8 cellular contexts compared by ENCODE assay signal in the genomic region with DNA sequence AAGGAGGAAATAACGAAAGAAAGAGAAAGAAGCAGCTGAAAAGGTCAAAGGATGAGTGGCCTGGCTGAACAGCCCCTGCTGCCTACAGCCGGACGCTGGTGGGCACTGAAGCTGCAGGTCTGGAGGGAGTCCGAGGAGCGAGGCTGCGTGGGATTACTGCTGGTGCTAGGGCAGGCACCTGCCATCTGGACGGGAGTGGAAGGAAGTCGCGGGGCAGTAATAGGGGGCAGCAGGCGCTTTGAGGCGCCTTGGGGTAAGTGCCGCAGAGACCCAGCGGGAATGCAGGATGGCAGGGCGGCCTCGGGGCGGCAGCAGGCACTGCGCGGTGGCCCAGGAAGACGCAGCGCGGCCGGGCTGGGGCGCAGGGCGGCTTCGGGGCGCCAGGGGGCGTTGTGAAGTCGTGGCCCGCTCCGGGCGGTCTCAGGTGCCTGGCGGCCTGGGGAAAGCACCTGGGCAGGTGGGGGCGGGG. TPM values are rescaled to one million over a fixed set of nuclear protein-coding genes. Genes with fewer than 3 reads are reported as not detected.
DNase-seq lines count a peak whose midpoint lies in the region; ATAC-seq and TF ChIP-seq lines count a peak whose summit lies in the region.

No MANE protein-coding gene starts in this region.

- TF ChIP-seq CTCF in AG04450 (IDR thresholded peaks at IDR 0.05; ENCODE audit: low read depth, low read length): peak; percentile 55
- peak; percentile 90 for TF ChIP-seq CTCF in activated CD8-positive, alpha-beta T cell treated with anti-CD3 and anti-CD28 coated beads for 36 hours (IDR thresholded peaks at IDR 0.05)
- TF ChIP-seq CTCF in lung (IDR thresholded peaks at IDR 0.05; ENCODE audit: control extremely low read depth, extremely low read depth): peak; percentile 91

- H3K27me3 Mint-ChIP-seq in activated CD8-positive, alpha-beta T cell treated with anti-CD3 and anti-CD28 coated beads for 36 hours: peaks cover 49% of the 10 kb centered on the region

- H3K9me3 Mint-ChIP-seq in activated CD8-positive, alpha-beta T cell treated with anti-CD3 and anti-CD28 coated beads for 36 hours: no peaks in the 10 kb centered on the region

- intact Hi-C loops in activated CD8-positive, alpha-beta T cell treated with anti-CD3 and anti-CD28 coated beads for 36 hours (cut with micrococcal nuclease): loop anchor here (5.0 kb wide), 1 partner anchor 250 kb away; no protein-coding TSS in a partner anchor

- ATAC-seq in GM18909 (IDR thresholded peaks at IDR 0.05; ENCODE audit: poor library complexity, unreplicated experiment) (peak; percentile 93), HG03342 (IDR thresholded peaks at IDR 0.05; ENCODE audit: unreplicated experiment) (peak; percentile 93), lung (ENCODE audit: insufficient read depth, low FRiP score) (peak; percentile 98)
- ATAC-seq in activated CD8-positive, alpha-beta T cell treated with anti-CD3 and anti-CD28 coated beads for 36 hours: peak; percentile 100

- H3K9me3 ChIP-seq in AG04450 (ENCODE audit: control insufficient read depth, insufficient read depth, low read length) (no peaks in the 10 kb centered on the region; the same call in 1 of the 2 replicates), lung (ENCODE audit: control insufficient read depth in 2 of 2, insufficient read depth in 1 of 2, low read length in 1 of 2) (no peaks in the 10 kb centered on the region)

- H3K4me3 Mint-ChIP-seq in activated CD8-positive, alpha-beta T cell treated with anti-CD3 and anti-CD28 coated beads for 36 hours: peak overlapping the region; percentile 22

- H3K27ac ChIP-seq in AG04450 (ENCODE audit: low read depth, low read length): no peak overlapping the region
- H3K27ac ChIP-seq in lung (ENCODE audit: low read depth in 1 of 2, low read length in 1 of 2): no peak overlapping the region

- peaks cover 43% of the 10 kb centered on the region for H3K27me3 ChIP-seq in AG04450 (ENCODE audit: control insufficient read depth, insufficient read depth, low read length)
- no peaks in the 10 kb centered on the region for H3K27me3 ChIP-seq in lung (ENCODE audit: control insufficient read depth, insufficient read depth)

- 4 to 8% methylated on average over 9 to 33 of the region's 33 CpGs for WGBS in lung, 2 donors

- H3K36me3 Mint-ChIP-seq in activated CD8-positive, alpha-beta T cell treated with anti-CD3 and anti-CD28 coated beads for 36 hours (ENCODE audit: low read depth): no peaks in the 10 kb centered on the region

- POLR2A ChIA-PET in AG04450 (lab: Yijun Ruan, JAX): no interaction called here
- POLR2A ChIA-PET in activated CD8-positive, alpha-beta T cell treated with anti-CD3 and anti-CD28 coated beads for 36 hours (lab: Charles Lee): no interaction called here

- H3K4me1 Mint-ChIP-seq in activated CD8-positive, alpha-beta T cell treated with anti-CD3 and anti-CD28 coated beads for 36 hours (ENCODE audit: low read depth): peaks cover 7% of the 10 kb centered on the region

- H3K36me3 ChIP-seq in lung (ENCODE audit: control insufficient read depth in 2 of 2, insufficient read depth in 2 of 2, low read length in 2 of 2): no peaks in the 10 kb centered on the region

- H3K4me3 ChIP-seq in AG04450 (ENCODE audit: low read depth, low read length) (no peak overlapping the region), lung (no peak overlapping the region)

- H3K27ac Mint-ChIP-seq in activated CD8-positive, alpha-beta T cell treated with anti-CD3 and anti-CD28 coated beads for 36 hours: no peak overlapping the region

- peak; percentile 4 for DNase-seq in AG04450 (ENCODE audit: low read depth, low spot score)
- DNase-seq in NCI-H510A treated with DMSO at 0.1 percent for 48 hours (lab: John Stamatoyannopoulos, UW): peak; percentile 94
- DNase-seq in activated CD8-positive, alpha-beta T cell treated with anti-CD3 and anti-CD28 coated beads for 36 hours: peak; percentile 82
- DNase-seq in effector CD8-positive, alpha-beta T cell (lab: John Stamatoyannopoulos, UW): peak; percentile 48
- peak; percentile 84 for DNase-seq in lung (ENCODE audit: low spot score)
- DNase-seq in stimulated activated CD8-positive, alpha-beta memory T cell treated with anti-CD3 and anti-CD28 coated beads, Interleukin-12 subunit alpha, Interleukin-12 subunit beta, amount 100 ng/mL, for 4 hours (ENCODE audit: low read depth): peak; percentile 37

- CTCF ChIA-PET in AG04450 (lab: Charles Lee): interaction anchor here (0.6 to 9.2 kb wide), 4 partner anchors 253 to 281 kb away, joined by 3 to 197 read pairs (median 6); no protein-coding TSS in a partner anchor
- CTCF ChIA-PET in activated CD8-positive, alpha-beta T cell treated with anti-CD3 and anti-CD28 coated beads for 36 hours (lab: Charles Lee): interaction anchor here (1.2 to 8.5 kb wide), 4 partner anchors 8 to 253 kb away, joined by 3 to 113 read pairs (median 6); no protein-coding TSS in a partner anchor

- peaks cover 0 to 6% of the 10 kb centered on the region in 2 donors for H3K4me1 ChIP-seq in lung (ENCODE audit: control insufficient read depth in 2 of 2, insufficient read depth in 2 of 2, low read length in 2 of 2)

RNA-seq across cellular contexts. Expression of gene SCNN1G, which starts 0.3 kb away (rescaled TPM):
- polyA plus RNA-seq in AG04450 (2011; rRNA removed) (not detected in 2 replicates), lung (10 to 100 TPM in 1 of 2 donors, 1 to 10 TPM in 1; 9.2 to 16.8 TPM)
- not detected in 2 replicates for polyA minus RNA-seq in AG04450 (2011; rRNA and poly(A)+ RNA removed)
- not detected for total RNA-seq in activated CD8-positive, alpha-beta T cell treated with anti-CD3 and anti-CD28 coated beads for 36 hours
- 10 to 100 TPM in 1 of 2 donors, 1 to 10 TPM in 1; 7.3 to 13.4 TPM for total RNA-seq in lung

RNA-seq across cellular contexts. Expression of gene USP31, which starts 33.0 kb away (rescaled TPM):
- polyA plus RNA-seq in AG04450 (2011; rRNA removed) (4.5 and 4.7 TPM in 2 replicates), lung (1 to 10 TPM; 3.4 to 6.0 TPM)
- polyA minus RNA-seq in AG04450 (2011; rRNA and poly(A)+ RNA removed): 13.1 and 17.2 TPM in 2 replicates
- total RNA-seq in activated CD8-positive, alpha-beta T cell treated with anti-CD3 and anti-CD28 coated beads for 36 hours: 1 to 10 TPM; 4.5 to 4.9 TPM
- 10 to 100 TPM; 14.1 to 26.3 TPM for total RNA-seq in lung

Comparison
In these comparisons a context has a peak if more than half of its experiments do, and no peak if none do; other contexts are left out.
1. DNase-seq: peak in every context shown above with its lines; median percentile 94 in NCI-H510A treated with DMSO at 0.1 percent for 48 hours; 84 in lung; 82 in activated CD8-positive, alpha-beta T cell treated with anti-CD3 and anti-CD28 coated beads for 36 hours; 48 in effector CD8-positive, alpha-beta T cell; 37 in stimulated activated CD8-positive, alpha-beta memory T cell treated with anti-CD3 and anti-CD28 coated beads, Interleukin-12 subunit alpha, Interleukin-12 subunit beta, amount 100 ng/mL, for 4 hours; 4 in AG04450.
2. RNA of gene SCNN1G, which starts 0.3 kb away (total RNA-seq): 7.3 to 13.4 TPM in lung; not detected in activated CD8-positive, alpha-beta T cell treated with anti-CD3 and anti-CD28 coated beads for 36 hours; every median in the first group is over 4 times any median in the second.
3. Peak in every context shown above with its lines, with median percentiles within 50 percentile points of each other: CTCF ChIP-seq and ATAC-seq.